ENCODE assay signal across 20 cellular contexts in the genomic region with DNA sequence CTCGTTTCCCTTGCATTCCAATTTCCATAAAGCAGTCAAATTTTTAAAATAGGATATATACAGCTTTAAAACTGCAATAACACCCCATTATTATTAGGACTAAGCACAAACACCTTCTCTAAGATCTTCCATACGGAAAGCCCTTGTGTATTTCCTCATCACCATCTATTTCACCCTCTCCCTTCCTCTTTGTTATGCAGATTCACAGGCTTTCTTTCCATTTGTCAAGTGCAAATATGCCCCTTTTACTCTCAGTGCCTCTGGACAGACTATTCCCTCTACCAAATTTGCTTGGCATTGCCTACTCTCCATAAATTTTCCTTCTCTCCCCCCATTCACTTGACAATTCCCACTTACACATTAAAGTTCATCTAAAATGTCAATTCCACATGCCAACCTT.
"Had no signal": no experiment of that assay in that cellular context is flagged by ENCODE, and none has a peak within 500 bp of the region (broad histone marks: within the 10 kb centered on the region; RNA-seq: fewer than 3 reads in every experiment).

No MANE protein-coding gene starts in this region.

- H3K9me3 ChIP-seq: SJSA1 had no signal

- H3K4me1 ChIP-seq: SJSA1 had no signal

- DNase-seq: KBM-7, MV-4-11, NCI-H1048, NCI-H1105, NCI-H1417 treated with DMSO at 0.1 percent for 48 hours, NCI-H146, NCI-H1694 treated with DMSO at 0.1 percent for 48 hours, NCI-H1930, NCI-H2081, NCI-H2107, NCI-H2227 treated with DMSO at 0.1 percent for 48 hours, NCI-H524 treated with DMSO at 0.1 percent for 48 hours, NCI-H69, NCI-H774, Right ventricle myocardium superior, RPMI8226, SIG-M5 had no signal

- H3K27ac ChIP-seq: HL-60, SJSA1, SK-N-MC had no signal

- H3K27me3 ChIP-seq: SJSA1 had no signal

- H3K4me3 ChIP-seq: SJSA1, SK-N-MC had no signal
